ENCODE assay signal across 1 cellular context in genomic region chr10:43138757-43139241, GRCh38.
A peak's percentile ranks its signal among the peaks of the same experiment; 100 is the strongest.
TF ChIP-seq lines count a peak whose summit lies in the region.

No MANE protein-coding gene starts in this region.

TF ChIP-seq in K562, 482 proteins besides CTCF, POLR2A, EP300 and RAD21 (continued from another document):
- TF ChIP-seq UBTF (IDR thresholded peaks at IDR 0.05; ENCODE audit: borderline replicate concordance in 1 of 2, low read depth in 2 of 2, low read length in 2 of 2) (no peak; a peak in 1 of 4 replicates), DDX20 (tag; IDR thresholded peaks at IDR 0.05; ENCODE audit: low read depth) (no peak), ZNF165 (CRISPR knock-in tag; IDR thresholded peaks at IDR 0.05; ENCODE audit: borderline replicate concordance) (no peak), HIVEP1 (CRISPR knock-in tag; IDR thresholded peaks at IDR 0.05) (no peak), EWSR1 (IDR thresholded peaks at IDR 0.05; ENCODE audit: borderline replicate concordance, low read depth, partially characterized antibody) (no peak), ZBTB12 (CRISPR knock-in tag; IDR thresholded peaks at IDR 0.05) (0 out of 2 replicates have a peak, but pooled peaks have one; percentile 16), EP400 (IDR thresholded peaks at IDR 0.05) (0 out of 2 replicates have a peak, but pooled peaks have one; percentile 5), CBFA2T3 (IDR thresholded peaks at IDR 0.05) (peak; percentile 12; the same call in 1 of the 2 replicates), ZNF23 (CRISPR knock-in tag; IDR thresholded peaks at IDR 0.05) (no peak), VEZF1 (CRISPR knock-in tag; IDR thresholded peaks at IDR 0.05) (peak; percentile 25), CHD2 (IDR thresholded peaks at IDR 0.05; ENCODE audit: low read depth, low read length) (no peak), RB1 (IDR thresholded peaks at IDR 0.05; ENCODE audit: low read depth) (no peak), STAT5B (CRISPR knock-in tag; IDR thresholded peaks at IDR 0.05) (no peak), RERE (CRISPR knock-in tag; IDR thresholded peaks at IDR 0.05; ENCODE audit: borderline replicate concordance) (no peak), HDAC1 (IDR thresholded peaks at IDR 0.05) (peak in 1 of 2 experiments; percentile 55; a peak in 1 of 4 replicates), STAG1 (CRISPR knock-in tag; IDR thresholded peaks at IDR 0.05; ENCODE audit: borderline replicate concordance) (no peak), ELK1 (CRISPR knock-in tag; IDR thresholded peaks at IDR 0.05) (no peak), SNRNP70 (optimal IDR thresholded peaks at IDR 0.05; ENCODE audit: low read depth, low read length) (no peak), TAF7 (tag; IDR thresholded peaks at IDR 0.05) (no peak), CBX8 (IDR thresholded peaks at IDR 0.05; ENCODE audit: borderline replicate concordance, extremely low read depth, low read depth, low read length, poor library complexity, severe bottlenecking) (no peak), NCOA4 (IDR thresholded peaks at IDR 0.05; ENCODE audit: partially characterized antibody) (no peak), MBD2 (IDR thresholded peaks at IDR 0.05; ENCODE audit: borderline replicate concordance, low read depth) (no peak), MEF2A (IDR thresholded peaks at IDR 0.05; ENCODE audit: control insufficient read depth, low read depth, low read length) (no peak), PREB (CRISPR knock-in tag; IDR thresholded peaks at IDR 0.05) (no peak), ZNF639 (CRISPR knock-in tag; conservative IDR thresholded peaks at IDR 0.05 in 1 of 2, IDR thresholded peaks at IDR 0.05 in 1 of 2) (0 out of 4 replicates have a peak, but pooled peaks of 1 of the 2 experiments have one; percentile 33), ATF1 (CRISPR knock-in tag; IDR thresholded peaks at IDR 0.05) (no peak), ATF1 (tag; IDR thresholded peaks at IDR 0.05) (peak; percentile 55), ATF7 (IDR thresholded peaks at IDR 0.05) (0 out of 2 replicates have a peak, but pooled peaks have one; percentile 6), NFRKB (IDR thresholded peaks at IDR 0.05; ENCODE audit: low read depth) (no peak), NR4A1 (CRISPR knock-in tag; IDR thresholded peaks at IDR 0.05) (no peak), NR4A1 (tag; IDR thresholded peaks at IDR 0.05) (no peak), ATF3 (IDR thresholded peaks at IDR 0.05) (0 out of 2 replicates have a peak, but pooled peaks have one; percentile 4), ATF3 (CRISPR knock-in tag; conservative IDR thresholded peaks at IDR 0.05) (no peak), SMAD3 (CRISPR knock-in tag; conservative IDR thresholded peaks at IDR 0.05) (no peak), ARID3A (IDR thresholded peaks at IDR 0.05; ENCODE audit: borderline replicate concordance, low read depth, low read length) (no peak), MTA3 (IDR thresholded peaks at IDR 0.05; ENCODE audit: borderline replicate concordance) (no peak), KLF6 (CRISPR knock-in tag; IDR thresholded peaks at IDR 0.05; ENCODE audit: borderline replicate concordance) (no peak), PYGO2 (tag; IDR thresholded peaks at IDR 0.05) (no peak), SLC30A9 (CRISPR knock-in tag; IDR thresholded peaks at IDR 0.05) (no peak)
- TF ChIP-seq, protein P1, sequence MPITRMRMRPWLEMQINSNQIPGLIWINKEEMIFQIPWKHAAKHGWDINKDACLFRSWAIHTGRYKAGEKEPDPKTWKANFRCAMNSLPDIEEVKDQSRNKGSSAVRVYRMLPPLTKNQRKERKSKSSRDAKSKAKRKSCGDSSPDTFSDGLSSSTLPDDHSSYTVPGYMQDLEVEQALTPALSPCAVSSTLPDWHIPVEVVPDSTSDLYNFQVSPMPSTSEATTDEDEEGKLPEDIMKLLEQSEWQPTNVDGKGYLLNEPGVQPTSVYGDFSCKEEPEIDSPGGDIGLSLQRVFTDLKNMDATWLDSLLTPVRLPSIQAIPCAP (CRISPR knock-in tag; IDR thresholded peaks at IDR 0.05; ENCODE audit: borderline replicate concordance) = no peak
- TF ChIP-seq, protein P2, sequence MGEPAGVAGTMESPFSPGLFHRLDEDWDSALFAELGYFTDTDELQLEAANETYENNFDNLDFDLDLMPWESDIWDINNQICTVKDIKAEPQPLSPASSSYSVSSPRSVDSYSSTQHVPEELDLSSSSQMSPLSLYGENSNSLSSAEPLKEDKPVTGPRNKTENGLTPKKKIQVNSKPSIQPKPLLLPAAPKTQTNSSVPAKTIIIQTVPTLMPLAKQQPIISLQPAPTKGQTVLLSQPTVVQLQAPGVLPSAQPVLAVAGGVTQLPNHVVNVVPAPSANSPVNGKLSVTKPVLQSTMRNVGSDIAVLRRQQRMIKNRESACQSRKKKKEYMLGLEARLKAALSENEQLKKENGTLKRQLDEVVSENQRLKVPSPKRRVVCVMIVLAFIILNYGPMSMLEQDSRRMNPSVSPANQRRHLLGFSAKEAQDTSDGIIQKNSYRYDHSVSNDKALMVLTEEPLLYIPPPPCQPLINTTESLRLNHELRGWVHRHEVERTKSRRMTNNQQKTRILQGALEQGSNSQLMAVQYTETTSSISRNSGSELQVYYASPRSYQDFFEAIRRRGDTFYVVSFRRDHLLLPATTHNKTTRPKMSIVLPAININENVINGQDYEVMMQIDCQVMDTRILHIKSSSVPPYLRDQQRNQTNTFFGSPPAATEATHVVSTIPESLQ (CRISPR knock-in tag; IDR thresholded peaks at IDR 0.05) = no peak
